In the genomic region with DNA sequence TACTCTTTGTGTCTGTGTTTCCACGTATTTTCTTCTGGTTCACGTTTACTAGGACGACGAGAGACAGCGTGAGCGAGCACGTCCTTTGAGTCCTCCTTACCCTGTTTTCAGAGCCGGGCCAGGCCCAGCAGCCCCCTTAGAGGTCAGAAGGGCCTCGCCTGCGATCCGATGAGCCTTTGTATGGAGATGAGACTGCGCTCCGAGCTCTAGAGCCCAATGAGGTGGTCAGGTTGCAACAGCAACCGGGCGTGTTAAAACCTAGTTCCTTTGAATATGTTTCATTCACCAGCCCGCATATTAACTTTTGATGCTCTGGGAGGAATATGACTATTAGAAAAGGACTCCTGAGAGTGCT, we compare ENCODE assay signal across 8 cellular contexts. TPM values are rescaled to one million over a fixed set of nuclear protein-coding genes. Genes with fewer than 3 reads are reported as not detected.
DNase-seq lines count a peak whose midpoint lies in the region; ATAC-seq lines count a peak whose summit lies in the region.

No MANE protein-coding gene starts in this region.

- H3K4me3 Mint-ChIP-seq in stimulated activated naive CD8-positive, alpha-beta T cell treated with anti-CD3 and anti-CD28 coated beads, Interleukin-15, amount 100 ng/mL, for 72 hours: peak overlapping the region; percentile 94 to 97

- H3K4me3 ChIP-seq in iPS-20b (ENCODE audit: low read length): peak overlapping the region; percentile 84

- ATAC-seq in HG03354 (IDR thresholded peaks at IDR 0.05; ENCODE audit: poor library complexity, severe bottlenecking, unreplicated experiment): peak; percentile 6
- ATAC-seq in activated naive CD4-positive, alpha-beta T cell treated with anti-CD3 and anti-CD28 coated beads, Interleukin-2, amount 50 U/mL, for 72 hours: peak; percentile 8 to 11
- ATAC-seq in stimulated activated naive CD8-positive, alpha-beta T cell treated with anti-CD3 and anti-CD28 coated beads, Interleukin-15, amount 100 ng/mL, for 72 hours: no peak

- DNase-seq in DMS 273 (lab: John Stamatoyannopoulos, UW; ENCODE audit: unreplicated experiment) (peak; percentile 56), DMS 273 treated with DMSO at 0.1 percent for 48 hours (lab: John Stamatoyannopoulos, UW) (no peak), NCI-H2029 treated with DMSO at 0.1 percent for 48 hours (lab: John Stamatoyannopoulos, UW) (no peak), dermis blood vessel endothelial cell (no peak)
- peak in 1 of 2 donors; percentile 20 for DNase-seq in activated naive CD4-positive, alpha-beta T cell treated with anti-CD3 and anti-CD28 coated beads, Interleukin-2, amount 50 U/mL, for 72 hours (ENCODE audit: low spot score in 2 of 2)
- DNase-seq in stimulated activated naive CD8-positive, alpha-beta T cell treated with anti-CD3 and anti-CD28 coated beads, Interleukin-15, amount 100 ng/mL, for 72 hours: no peak

- no peaks in the 10 kb centered on the region for H3K27me3 Mint-ChIP-seq in stimulated activated naive CD8-positive, alpha-beta T cell treated with anti-CD3 and anti-CD28 coated beads, Interleukin-15, amount 100 ng/mL, for 72 hours

- no peaks in the 10 kb centered on the region for H3K9me3 Mint-ChIP-seq in activated naive CD4-positive, alpha-beta T cell treated with anti-CD3 and anti-CD28 coated beads, Interleukin-2, amount 50 U/mL, for 72 hours
- no peaks in the 10 kb centered on the region for H3K9me3 Mint-ChIP-seq in stimulated activated naive CD8-positive, alpha-beta T cell treated with anti-CD3 and anti-CD28 coated beads, Interleukin-15, amount 100 ng/mL, for 72 hours

- H3K4me1 Mint-ChIP-seq in stimulated activated naive CD8-positive, alpha-beta T cell treated with anti-CD3 and anti-CD28 coated beads, Interleukin-15, amount 100 ng/mL, for 72 hours: peaks cover 72% of the 10 kb centered on the region

- peak overlapping the region; percentile 92 to 95 for H3K27ac Mint-ChIP-seq in activated naive CD4-positive, alpha-beta T cell treated with anti-CD3 and anti-CD28 coated beads, Interleukin-2, amount 50 U/mL, for 72 hours
- peak overlapping the region; percentile 65 to 88 for H3K27ac Mint-ChIP-seq in stimulated activated naive CD8-positive, alpha-beta T cell treated with anti-CD3 and anti-CD28 coated beads, Interleukin-15, amount 100 ng/mL, for 72 hours

- peaks cover 12% of the 10 kb centered on the region for H3K4me1 ChIP-seq in iPS-20b (ENCODE audit: insufficient read depth, low read length)

- H3K27me3 ChIP-seq in iPS-20b (ENCODE audit: insufficient read depth, low read length): no peaks in the 10 kb centered on the region

- H3K27ac ChIP-seq in iPS-20b (ENCODE audit: low read length): no peak overlapping the region

- no peaks in the 10 kb centered on the region for H3K9me3 ChIP-seq in iPS-20b (ENCODE audit: insufficient read depth, low read depth, low read length)

- H3K36me3 ChIP-seq in iPS-20b (ENCODE audit: insufficient read depth, low read depth, low read length): peaks cover 9% of the 10 kb centered on the region; the same call in 1 of the 2 replicates

- peak overlapping the region; percentile 74 for H3K9ac ChIP-seq in iPS-20b (ENCODE audit: low read depth, low read length)

- peaks cover 5 to 14% of the 10 kb centered on the region in 2 donors for H3K36me3 Mint-ChIP-seq in activated naive CD4-positive, alpha-beta T cell treated with anti-CD3 and anti-CD28 coated beads, Interleukin-2, amount 50 U/mL, for 72 hours

RNA-seq across cellular contexts. Expression of a gene that starts 55.6 kb away (rescaled TPM):
- total RNA-seq in activated naive CD4-positive, alpha-beta T cell treated with anti-CD3 and anti-CD28 coated beads, Interleukin-2, amount 50 U/mL, for 72 hours: 10 to 100 TPM; 11.8 to 12.7 TPM
- total RNA-seq in dermis blood vessel endothelial cell: 10.4 and 13.3 TPM in 2 replicates
